8 cellular contexts compared by ENCODE assay signal in genomic region chr6:42984001-42984923, GRCh38. TPM values are rescaled to one million over a fixed set of nuclear protein-coding genes. Genes with fewer than 3 reads are reported as not detected.
DNase-seq lines count a peak whose midpoint lies in the region; TF ChIP-seq lines count a peak whose summit lies in the region.

Gene PPP2R5D, plus strand, starts transcription at chr6:42984570. Its CDS starts 108 bp downstream, at chr6:42984678.

- H3K9me3 ChIP-seq in neuron (ENCODE audit: low read length) (no peaks in the 10 kb centered on the region), subcutaneous abdominal adipose tissue (ENCODE audit: control insufficient read depth in 5 of 5, low read length in 5 of 5) (no peaks in the 10 kb centered on the region)

- peak within 1 kb of the TSS in 4 of 5 donors; percentile 77 to 86 (median 84) for H3K9ac ChIP-seq in subcutaneous abdominal adipose tissue (ENCODE audit: low read length in 5 of 5)

- H3K36me3 ChIP-seq in neuron (ENCODE audit: insufficient read depth, low read length) (peaks cover 16% of the 10 kb centered on the region), subcutaneous abdominal adipose tissue (ENCODE audit: control insufficient read depth in 5 of 5, insufficient read depth in 5 of 5, low read length in 5 of 5) (peaks cover 0 to 10% (median 3%) of the 10 kb centered on the region in 5 donors)

- H2AFZ ChIP-seq in neuron (ENCODE audit: low read depth, low read length): peak within 1 kb of the TSS; percentile 55

- in situ Hi-C loops in SK-MEL-5 (cut with HindIII; ENCODE audit: low pct_unique_long_range_greater_than_20kb, low sequenced_read_pairs): no loop called here

- CTCF ChIA-PET in HEK293T (lab: Yijun Ruan, JAX): interaction anchor here (0.8 kb wide), 1 partner anchor 159 kb away, joined by 4 read pairs; no protein-coding TSS in a partner anchor

- POLR2A ChIA-PET in HEK293T (lab: Yijun Ruan, JAX): interaction anchor here (0.6 to 2.5 kb wide), 44 partner anchors 8 to 591 kb away, joined by 3 to 78 read pairs (median 5); partner anchors contain the start of genes CNPY3, CUL7, KLC4 and KLHDC3

- no peaks in the 10 kb centered on the region for H3K27me3 ChIP-seq in neuron (ENCODE audit: insufficient read depth, low read length)
- H3K27me3 ChIP-seq in subcutaneous abdominal adipose tissue (ENCODE audit: control insufficient read depth in 5 of 5, insufficient read depth in 4 of 5, low read length in 5 of 5): no peaks in the 10 kb centered on the region

- H3K4me1 ChIP-seq in neuron (ENCODE audit: insufficient read depth, low read length): peaks cover 14% of the 10 kb centered on the region
- H3K4me1 ChIP-seq in subcutaneous abdominal adipose tissue (ENCODE audit: control insufficient read depth in 5 of 5, insufficient read depth in 5 of 5, low read length in 5 of 5): peaks cover 17 to 59% (median 54%) of the 10 kb centered on the region in 5 donors

- H3K27ac ChIP-seq in subcutaneous abdominal adipose tissue (ENCODE audit: low read depth, low read length): peak within 1 kb of the TSS; percentile 88

- H3K4me3 ChIP-seq in neuron (ENCODE audit: low read length): peak within 1 kb of the TSS; percentile 67
- H3K4me3 ChIP-seq in subcutaneous abdominal adipose tissue (ENCODE audit: low read depth in 1 of 5, low read length in 5 of 5): peak within 1 kb of the TSS; percentile 72 to 86 (median 85)

- DNase-seq in GF-D8 (lab: John Stamatoyannopoulos, UW) (peak; percentile 98), HEK293T (ENCODE audit: extremely low spot score) (peak; percentile 95), MV-4-11 (lab: John Stamatoyannopoulos, UW) (peak; percentile 99), SK-MEL-5 (ENCODE audit: low read depth, low spot score) (peak; percentile 99), foreskin melanocyte (peak; percentile 98)
- DNase-seq in activated naive CD4-positive, alpha-beta T cell treated with Interleukin-2 at 50 U/mL for 16 hours: peak; percentile 99

TF ChIP-seq in HEK293T, 16 proteins besides CTCF, POLR2A, EP300 and RAD21:
- no peak for TF ChIP-seq BHLHE40 (IDR thresholded peaks at IDR 0.05; ENCODE audit: borderline replicate concordance)
- 0 out of 2 replicates have a peak, but pooled peaks have one; percentile 27 for TF ChIP-seq ELF4 (IDR thresholded peaks at IDR 0.05)
- TF ChIP-seq HDGF (IDR thresholded peaks at IDR 0.05; ENCODE audit: borderline replicate concordance): 0 out of 2 replicates have a peak, but pooled peaks have one; percentile 37

RNA-seq across cellular contexts. Expression of gene PPP2R5D, which starts in this region (rescaled TPM):
- total RNA-seq in SK-MEL-5 (2014; rRNA removed; shearing (Covaris generic)): 37.3 and 39.1 TPM in 2 replicates
- 42.1 and 69.3 TPM in 2 replicates for polyA plus RNA-seq in SK-MEL-5 (2015; cell fraction: cytosol; rRNA removed)
- 27.7 and 40.7 TPM in 2 replicates for polyA plus RNA-seq in SK-MEL-5 (2015; cell fraction: nucleus; rRNA removed)

Comparison
In these comparisons a context has a peak if more than half of its experiments do, and no peak if none do; other contexts are left out.
1. Peak in every context shown above with its lines: DNase-seq, H3K4me3 ChIP-seq and H3K27ac ChIP-seq.